Comparison of ENCODE assay signal across 27 cellular contexts in the genomic region with DNA sequence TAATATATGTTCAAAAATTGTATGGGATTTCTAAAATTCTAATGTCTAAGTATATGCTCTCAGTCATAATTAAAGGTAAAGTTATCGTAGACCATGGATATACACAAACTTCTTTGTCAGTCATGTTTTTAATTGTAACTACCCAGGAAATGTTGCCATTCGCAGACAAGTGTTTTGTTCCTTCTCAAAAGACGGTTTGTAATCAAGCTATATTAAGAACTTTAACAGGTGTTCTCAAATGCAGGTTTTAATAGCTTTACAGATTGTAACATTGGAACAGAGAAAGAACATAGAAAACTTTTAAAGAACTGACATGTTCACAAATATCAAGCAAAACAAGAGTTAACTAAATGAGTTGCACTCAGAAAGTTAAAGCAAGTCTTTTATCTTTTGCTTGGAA.
"Had no signal": no experiment of that assay in that cellular context is flagged by ENCODE, and none has a peak within 500 bp of the region (broad histone marks: within the 10 kb centered on the region; RNA-seq: fewer than 3 reads in every experiment).

No MANE protein-coding gene starts in this region.

- ATAC-seq: HepG2 had no signal

- H2AFZ ChIP-seq: PC-9 had no signal

- H3K4me1 ChIP-seq: SJSA1 had no signal

- DNase-seq: IMR-90, Karpas-422, KG1, MG63, NCI-H1092, NCI-H1105 treated with DMSO at 0.1 percent for 48 hours, NCI-H1417 treated with DMSO at 0.1 percent for 48 hours, NCI-H146, NCI-H1694 treated with DMSO at 0.1 percent for 48 hours, NCI-H1930, NCI-H2081, NCI-H2107, NCI-H2227 treated with DMSO at 0.1 percent for 48 hours, NCI-H446, NCI-H510A, NCI-H524 treated with DMSO at 0.1 percent for 48 hours, NCI-H69, NCI-H774, OCI-M1, PC-9, Right ventricle myocardium superior, RPMI8226, SIG-M5 had no signal

- H3K9me3 ChIP-seq: MG63, SJSA1 had no signal

- H3K4me3 ChIP-seq: MG63, PC-9, SJSA1, SK-N-MC had no signal

- FAIRE-seq: HepG2, RCC 7860 had no signal

- H3K4me2 ChIP-seq: PC-9 had no signal

- H3K27me3 ChIP-seq: MG63, SJSA1 had no signal

- H3K36me3 ChIP-seq: MG63, SJSA1 had no signal

- H3K27ac ChIP-seq: PC-9, SJSA1, SK-N-MC had no signal
